ENCODE assay signal across 25 cellular contexts in the genomic region with DNA sequence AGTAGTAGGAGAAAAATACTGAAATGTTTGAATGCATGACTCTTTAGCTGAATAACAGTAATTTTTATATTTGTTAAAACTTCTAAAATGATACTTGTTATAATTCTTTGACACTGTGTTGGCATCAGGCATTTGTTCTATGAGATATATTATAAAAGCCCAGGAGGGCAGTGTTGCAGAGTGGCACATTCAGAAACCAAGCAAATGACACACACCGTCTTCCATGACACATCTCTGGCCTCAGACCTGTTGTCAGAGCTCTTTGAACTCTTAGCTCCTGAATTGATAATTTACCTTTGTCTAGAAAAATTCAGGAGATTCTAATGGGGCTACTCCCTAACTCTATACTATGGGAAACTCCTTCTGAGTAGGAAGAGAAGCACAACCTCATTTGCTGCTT.
"Had no signal": no experiment of that assay in that cellular context is flagged by ENCODE, and none has a peak within 500 bp of the region (broad histone marks: within the 10 kb centered on the region; RNA-seq: fewer than 3 reads in every experiment).

No MANE protein-coding gene starts in this region.

- H3K36me3 Mint-ChIP-seq: immature natural killer cell, mesothelial cell of epicardium, naive B cell had no signal

- H3K27ac Mint-ChIP-seq: immature natural killer cell, mesothelial cell of epicardium, naive B cell had no signal

- H3K9me3 ChIP-seq: esophagus squamous epithelium, gastrocnemius medialis, heart left ventricle, left lung, lower lobe of right lung, mucosa of descending colon had no signal

- H3K36me3 ChIP-seq: esophagus squamous epithelium, gastrocnemius medialis, heart left ventricle, left lung, lower lobe of right lung had no signal

- H3K27ac ChIP-seq: coronary artery, dorsolateral prefrontal cortex, esophagus squamous epithelium, gastrocnemius medialis, heart left ventricle, hepatocyte, left lung, lower lobe of right lung had no signal

- H3K9me3 Mint-ChIP-seq: immature natural killer cell, mesothelial cell of epicardium, naive B cell had no signal

- H3K4me1 Mint-ChIP-seq: immature natural killer cell, naive B cell had no signal

- H3K4me3 Mint-ChIP-seq: immature natural killer cell, mesothelial cell of epicardium, naive B cell had no signal

- DNase-seq: dermis blood vessel endothelial cell; dorsolateral prefrontal cortex; effector CD4-positive, alpha-beta T cell; effector memory CD4-positive, alpha-beta T cell; erythroblast; esophagus squamous epithelium; foreskin fibroblast; foreskin melanocyte; gastrocnemius medialis; heart left ventricle; hypothalamus; immature natural killer cell; islet precursor cell; kidney; kidney glomerular epithelial cell; left cardiac atrium; left lung; left ventricle myocardium superior; lower lobe of right lung; mesenchymal stem cell; mucosa of descending colon; naive B cell had no signal

- H3K4me3 ChIP-seq: coronary artery, dorsolateral prefrontal cortex, esophagus squamous epithelium, gastrocnemius medialis, heart left ventricle, hepatocyte, left lung, lower lobe of right lung, mucosa of descending colon had no signal

- H3K4me1 ChIP-seq: esophagus squamous epithelium, gastrocnemius medialis, heart left ventricle, left lung, lower lobe of right lung had no signal

- ATAC-seq: gastrocnemius medialis, heart left ventricle, left cardiac atrium, left lung, left ventricle myocardium superior, lower lobe of right lung, mucosa of descending colon had no signal

- H3K27me3 ChIP-seq: esophagus squamous epithelium, gastrocnemius medialis, hepatocyte, left lung had no signal
